7 cellular contexts compared by ENCODE assay signal in the genomic region with DNA sequence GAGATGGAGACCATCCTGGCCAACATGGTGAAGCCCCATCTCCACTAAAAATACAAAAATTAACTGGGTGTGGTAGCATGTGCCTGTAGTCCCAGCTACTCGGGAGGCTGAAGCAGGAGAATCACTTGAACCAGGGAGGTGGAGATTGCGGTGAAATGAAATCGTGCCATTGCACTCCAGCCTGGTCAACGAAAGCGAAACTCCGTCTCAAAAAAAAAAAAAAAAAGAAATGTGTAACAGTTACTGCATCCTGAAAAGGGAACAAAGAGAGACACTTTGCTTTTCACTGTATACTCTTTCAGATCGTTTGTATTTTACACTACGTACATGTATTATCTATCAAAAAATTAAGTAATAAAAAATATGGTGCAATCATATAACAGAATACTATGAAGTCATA. TPM values are rescaled to one million over a fixed set of nuclear protein-coding genes. Genes with fewer than 3 reads are reported as not detected.
DNase-seq lines count a peak whose midpoint lies in the region; ATAC-seq lines count a peak whose summit lies in the region.
"Not testable (repeated sequence)": the region's sequence is repeated elsewhere in the genome, so short reads cannot be mapped to it uniquely, and the experiment has no call there.

No MANE protein-coding gene starts in this region.

- DNase-seq in NOMO-1 treated with dmso at 0.1 percent for 144 hours (lab: John Stamatoyannopoulos, UW; ENCODE audit: unreplicated experiment): peak; percentile 40
- not testable (repeated sequence) for DNase-seq in activated CD4-positive, alpha-beta T cell treated with anti-CD3 and anti-CD28 coated beads for 36 hours
- peak; percentile 15 for DNase-seq in naive B cell

- POLR2A ChIA-PET in activated CD4-positive, alpha-beta T cell treated with anti-CD3 and anti-CD28 coated beads for 36 hours (lab: Charles Lee): not testable (repeated sequence)

- ATAC-seq in GM18511 (IDR thresholded peaks at IDR 0.05; ENCODE audit: unreplicated experiment): peak; percentile 77
- peak; percentile 62 for ATAC-seq in GM21529 (IDR thresholded peaks at IDR 0.05; ENCODE audit: unreplicated experiment)
- peak; percentile 36 for ATAC-seq in HG03442 (IDR thresholded peaks at IDR 0.05; ENCODE audit: unreplicated experiment)
- ATAC-seq in activated CD4-positive, alpha-beta T cell treated with anti-CD3 and anti-CD28 coated beads for 36 hours: not testable (repeated sequence)
- peak; percentile 80 to 84 for ATAC-seq in naive B cell (ENCODE audit: low read depth in 2 of 2)

- peaks cover 56% of the 10 kb centered on the region for H3K4me1 Mint-ChIP-seq in activated CD4-positive, alpha-beta T cell treated with anti-CD3 and anti-CD28 coated beads for 36 hours
- peaks cover 47% of the 10 kb centered on the region for H3K4me1 Mint-ChIP-seq in dendritic cell treated with granulocyte-macrophage colony-stimulating factor and Interleukin-4, amounts not matched to agents 40 ng/mL and 50 ng/mL, for 4 days (ENCODE audit: low read depth)
- H3K4me1 Mint-ChIP-seq in naive B cell: peaks cover 24 to 61% (median 46%) of the 10 kb centered on the region in 3 donors

- intact Hi-C loops in activated CD4-positive, alpha-beta T cell treated with anti-CD3 and anti-CD28 coated beads for 36 hours (cut with DNase I, micrococcal nuclease): loop anchor here in 1 of 2 experiments (5.0 kb wide), 1 partner anchor 50 kb away; no protein-coding TSS in a partner anchor
- intact Hi-C loops in dendritic cell treated with granulocyte-macrophage colony-stimulating factor and Interleukin-4, amounts not matched to agents 40 ng/mL and 50 ng/mL, for 4 days (cut with micrococcal nuclease): loop anchor here (5.0 kb wide), 1 partner anchor 210 kb away; the partner anchor contains the start of gene SLC30A6

- CTCF ChIA-PET in activated CD4-positive, alpha-beta T cell treated with anti-CD3 and anti-CD28 coated beads for 36 hours (lab: Charles Lee): interaction anchor here (1.3 kb wide), 1 partner anchor 101 kb away, joined by 3 read pairs; no protein-coding TSS in a partner anchor

- H3K4me3 Mint-ChIP-seq in activated CD4-positive, alpha-beta T cell treated with anti-CD3 and anti-CD28 coated beads for 36 hours: not testable (repeated sequence)
- H3K4me3 Mint-ChIP-seq in dendritic cell treated with granulocyte-macrophage colony-stimulating factor and Interleukin-4, amounts not matched to agents 40 ng/mL and 50 ng/mL, for 4 days: peak overlapping the region; percentile 70
- peak overlapping the region in 7 of 8 donors; percentile 30 to 79 (median 55) for H3K4me3 Mint-ChIP-seq in naive B cell

- H3K27ac Mint-ChIP-seq in activated CD4-positive, alpha-beta T cell treated with anti-CD3 and anti-CD28 coated beads for 36 hours: peak overlapping the region; percentile 47
- peak overlapping the region; percentile 84 for H3K27ac Mint-ChIP-seq in dendritic cell treated with granulocyte-macrophage colony-stimulating factor and Interleukin-4, amounts not matched to agents 40 ng/mL and 50 ng/mL, for 4 days
- H3K27ac Mint-ChIP-seq in naive B cell: peak overlapping the region in 5 of 6 donors; percentile 9 to 76 (median 47)

- peaks cover 16% of the 10 kb centered on the region for H3K36me3 Mint-ChIP-seq in activated CD4-positive, alpha-beta T cell treated with anti-CD3 and anti-CD28 coated beads for 36 hours (ENCODE audit: low read depth)
- peaks cover 10% of the 10 kb centered on the region for H3K36me3 Mint-ChIP-seq in dendritic cell treated with granulocyte-macrophage colony-stimulating factor and Interleukin-4, amounts not matched to agents 40 ng/mL and 50 ng/mL, for 4 days (ENCODE audit: low read depth)
- not testable (repeated sequence) for H3K36me3 Mint-ChIP-seq in naive B cell

- not testable (repeated sequence) for H3K27me3 Mint-ChIP-seq in activated CD4-positive, alpha-beta T cell treated with anti-CD3 and anti-CD28 coated beads for 36 hours; dendritic cell treated with granulocyte-macrophage colony-stimulating factor and Interleukin-4, amounts not matched to agents 40 ng/mL and 50 ng/mL, for 4 days; naive B cell

- not testable (repeated sequence) for H3K9me3 Mint-ChIP-seq in activated CD4-positive, alpha-beta T cell treated with anti-CD3 and anti-CD28 coated beads for 36 hours (ENCODE audit: low read depth); dendritic cell treated with granulocyte-macrophage colony-stimulating factor and Interleukin-4, amounts not matched to agents 40 ng/mL and 50 ng/mL, for 4 days; naive B cell

RNA-seq across cellular contexts. Expression of gene MEMO1, which starts 53.9 kb away (rescaled TPM):
- total RNA-seq in activated CD4-positive, alpha-beta T cell treated with anti-CD3 and anti-CD28 coated beads for 36 hours: 10 to 100 TPM; 49.8 to 53.5 TPM
- 10 to 100 TPM; 45.8 to 85.6 (median 53.1) TPM for polyA plus RNA-seq in naive B cell (ENCODE audit: low read depth in 6 of 6)
